In genomic region chr17:32936157-32936893, GRCh38 we compare ENCODE assay signal across 12 cellular contexts. TPM values are rescaled to one million over a fixed set of nuclear protein-coding genes. Genes with fewer than 3 reads are reported as not detected.
DNase-seq lines count a peak whose midpoint lies in the region; ATAC-seq and TF ChIP-seq lines count a peak whose summit lies in the region.
"Had no signal": no experiment of that assay in that cellular context is flagged by ENCODE, and none has a peak within 500 bp of the region (broad histone marks: within the 10 kb centered on the region; RNA-seq: fewer than 3 reads in every experiment).

No MANE protein-coding gene starts in this region.

- DNase-seq in lower lobe of right lung: no peak
- no peak for DNase-seq in stomach
- DNase-seq in NCI-H2196 treated with DMSO at 0.1 percent for 48 hours (lab: John Stamatoyannopoulos, UW; ENCODE audit: unreplicated experiment): no peak
- DNase-seq in GM13977 (ENCODE audit: low spot score): no peak

- no peaks in the 10 kb centered on the region for H3K9me2 ChIP-seq in Loucy (replicated peaks; ENCODE audit: low read depth, low read length)

- intact Hi-C loops in lower lobe of right lung (cut with DNase I) (no loop called here), stomach (cut with DNase I; ENCODE audit: low total_unique reads) (no loop called here)

- TF ChIP-seq EP300 in stomach (IDR thresholded peaks at IDR 0.05): no peak

- H3K36me3 ChIP-seq in Loucy (ENCODE audit: insufficient read depth, low read length) (no peaks in the 10 kb centered on the region), lower lobe of right lung (peaks cover 21% of the 10 kb centered on the region), stomach (peaks cover 8 to 83% (median 71%) of the 10 kb centered on the region in 4 donors)
- H3K36me3 ChIP-seq: MG63 had no signal

- peaks cover 35% of the 10 kb centered on the region for H3K4me1 Mint-ChIP-seq in brain

- peak overlapping the region; percentile 10; the same call in 1 of the 2 replicates for H2AFZ ChIP-seq in Loucy (ENCODE audit: low read length)

- H4K20me1 ChIP-seq in Loucy (ENCODE audit: insufficient read depth, low read length, poor library complexity, severe bottlenecking): no peaks in the 10 kb centered on the region

- peaks cover 4% of the 10 kb centered on the region for H3K27me3 Mint-ChIP-seq in brain

- peaks cover 71% of the 10 kb centered on the region for H3K36me3 Mint-ChIP-seq in brain
- H3K36me3 Mint-ChIP-seq: immature natural killer cell had no signal

- 63 to 78% (median 74%) methylated on average over 12 to 16 of the region's 16 CpGs for WGBS in stomach, 5 donors

- H3K27me3 ChIP-seq in Loucy (ENCODE audit: insufficient read depth, low read length, poor library complexity, severe bottlenecking) (no peaks in the 10 kb centered on the region), lower lobe of right lung (ENCODE audit: low read depth) (no peaks in the 10 kb centered on the region), stomach (no peaks in the 10 kb centered on the region)
- H3K27me3 ChIP-seq: MG63 had no signal

- no peak for TF ChIP-seq CTCF in Loucy (conservative IDR thresholded peaks at IDR 0.05; ENCODE audit: low read length)
- TF ChIP-seq CTCF in brain (conservative IDR thresholded peaks at IDR 0.05): no peak
- no peak for TF ChIP-seq CTCF in lower lobe of right lung (IDR thresholded peaks at IDR 0.05)
- TF ChIP-seq CTCF in stomach (IDR thresholded peaks at IDR 0.05): no peak
- no peak for TF ChIP-seq CTCF in GM13977 (IDR thresholded peaks at IDR 0.05; ENCODE audit: extremely low read depth, insufficient read depth, missing control alignments)

- in situ Hi-C loops in GM13977 (cut with MboI; ENCODE audit: low pct_unique_long_range_greater_than_20kb, low sequenced_read_pairs, unreplicated experiment): loop anchor here (25.0 kb wide), 1 partner anchor 474 kb away; no protein-coding TSS in a partner anchor

- H3F3A ChIP-seq in Loucy (ENCODE audit: low read depth): no peaks in the 10 kb centered on the region

- H3K4me3 Mint-ChIP-seq in brain: peak overlapping the region in 1 of 5 experiments; percentile 51
- H3K4me3 Mint-ChIP-seq: immature natural killer cell had no signal

- TF ChIP-seq POLR2A in stomach (IDR thresholded peaks at IDR 0.05): no peak

- H3K4me3 ChIP-seq in Loucy (ENCODE audit: low read length, poor library complexity, severe bottlenecking) (no peak overlapping the region), lower lobe of right lung (no peak overlapping the region), stomach (peak overlapping the region in 1 of 4 donors; percentile 22)
- H3K4me3 ChIP-seq: MG63, mucosa of descending colon had no signal

- ATAC-seq in lower lobe of right lung (peak; percentile 26 to 34), HG03280 (IDR thresholded peaks at IDR 0.05; ENCODE audit: unreplicated experiment) (no peak), HG03039 (IDR thresholded peaks at IDR 0.05; ENCODE audit: unreplicated experiment) (no peak)

- no peaks in the 10 kb centered on the region for H3K4me1 ChIP-seq in Loucy (ENCODE audit: insufficient read depth, low read length, poor library complexity, severe bottlenecking)
- peaks cover 10% of the 10 kb centered on the region for H3K4me1 ChIP-seq in lower lobe of right lung
- peaks cover 8 to 43% (median 22%) of the 10 kb centered on the region in 4 donors for H3K4me1 ChIP-seq in stomach

- H3K27ac Mint-ChIP-seq in brain: peak overlapping the region; percentile 31 to 97 (median 86)
- H3K27ac Mint-ChIP-seq: immature natural killer cell had no signal

- H3K79me2 ChIP-seq in Loucy (ENCODE audit: insufficient read depth, low read length): no peaks in the 10 kb centered on the region

- no peak overlapping the region for H3K9ac ChIP-seq in Loucy (ENCODE audit: low read depth, low read length, poor library complexity, severe bottlenecking)

- H3K27ac ChIP-seq in lower lobe of right lung (no peak overlapping the region), stomach (peak overlapping the region; percentile 37 to 75 (median 71))

- H3K4me2 ChIP-seq in Loucy (ENCODE audit: low read depth, low read length, poor library complexity, severe bottlenecking): peak overlapping the region; percentile 38

- H3K9me3 Mint-ChIP-seq in brain: peaks cover 0 to 1% (median 0%) of the 10 kb centered on the region in 5 experiments
- H3K9me3 Mint-ChIP-seq: immature natural killer cell had no signal

- 0 out of 2 replicates have a peak, but pooled peaks cover 4% of the 10 kb centered on the region for H3K9me3 ChIP-seq in Loucy (ENCODE audit: insufficient read depth, low read depth, low read length)
- H3K9me3 ChIP-seq in lower lobe of right lung: no peaks in the 10 kb centered on the region
- H3K9me3 ChIP-seq in stomach: no peaks in the 10 kb centered on the region
- H3K9me3 ChIP-seq: MG63, mucosa of descending colon had no signal

RNA-seq across cellular contexts. Expression of gene TMEM98, which starts 8.4 kb away (rescaled TPM):
- polyA plus RNA-seq in brain (ENCODE audit: insufficient read depth, low read depth, low replicate concordance) (140 TPM), stomach (10 to 100 TPM; 43.7 to 49.6 (median 49.5) TPM)
- total RNA-seq in lower lobe of right lung (47.9 TPM), stomach (100 to 1,000 TPM in 4 of 5 donors, 10 to 100 TPM in 1; 46.4 to 161 (median 104) TPM)
- polyA plus RNA-seq: immature natural killer cell had no signal

RNA-seq across cellular contexts. Expression of gene SPACA3, which starts 55.3 kb away (rescaled TPM):
- polyA plus RNA-seq in brain (ENCODE audit: insufficient read depth, low read depth, low replicate concordance) (not detected), stomach (under 1 TPM in 1 of 3 donors, not detected in 2; 0.15 TPM)
- total RNA-seq in lower lobe of right lung (not detected), stomach (not detected)
- total RNA-seq: mucosa of descending colon, pulmonary artery endothelial cell had no signal
- polyA plus RNA-seq: immature natural killer cell had no signal

RNA-seq across cellular contexts. Expression of gene MYO1D, which starts 59.4 kb away (rescaled TPM):
- polyA plus RNA-seq in brain (ENCODE audit: insufficient read depth, low read depth, low replicate concordance) (113 TPM), stomach (10 to 100 TPM; 11.6 to 14.5 (median 13.5) TPM)
- total RNA-seq in lower lobe of right lung (58.0 TPM), stomach (100 to 1,000 TPM in 3 of 5 donors, 10 to 100 TPM in 2; 69.3 to 727 (median 106) TPM)

Comparison
In these comparisons a context has a peak if more than half of its experiments do, and no peak if none do; other contexts are left out.
1. ATAC-seq: peak in lower lobe of right lung (2 of 2); none in HG03280 (single experiment) and HG03039 (single experiment).